In genomic region chr14:28243600-28243999, GRCh38 we compare ENCODE assay signal across 24 cellular contexts.
DNase-seq lines count a peak whose midpoint lies in the region; ATAC-seq and TF ChIP-seq lines count a peak whose summit lies in the region.
"Had no signal": no experiment of that assay in that cellular context is flagged by ENCODE, and none has a peak within 500 bp of the region (broad histone marks: within the 10 kb centered on the region; RNA-seq: fewer than 3 reads in every experiment).

No MANE protein-coding gene starts in this region.

- H3F3A ChIP-seq in smooth muscle cell (ENCODE audit: low read depth), result no peaks in the 10 kb centered on the region

- no peak overlapping the region for H3K4me2 ChIP-seq in smooth muscle cell

- TF ChIP-seq CTCF in astrocyte of the cerebellum (IDR thresholded peaks at IDR 0.05; ENCODE audit: low read depth, low read length, missing control alignments), result no peak
- no peak for TF ChIP-seq CTCF in smooth muscle cell (IDR thresholded peaks at IDR 0.05; ENCODE audit: borderline replicate concordance, insufficient read depth, poor library complexity, severe bottlenecking)

- H3K79me2 ChIP-seq in smooth muscle cell (ENCODE audit: low read depth), result no peaks in the 10 kb centered on the region

- no peak overlapping the region for H3K27ac ChIP-seq in smooth muscle cell (ENCODE audit: low read depth)
- H3K27ac ChIP-seq: HL-60, tibial artery had no signal

- no peaks in the 10 kb centered on the region for H3K27me3 ChIP-seq in smooth muscle cell (ENCODE audit: low read depth)
- H3K27me3 ChIP-seq: tibial artery had no signal

- H3K9me3 Mint-ChIP-seq in activated CD4-positive, alpha-beta T cell treated with anti-CD3 and anti-CD28 coated beads for 36 hours (ENCODE audit: low read depth), result peaks cover 21% of the 10 kb centered on the region

- 40% methylated on average over 3 of the region's 3 CpGs for WGBS in smooth muscle cell (ENCODE audit: low lambda C conversion rate)

- H3K36me3 ChIP-seq in smooth muscle cell (ENCODE audit: low read depth), result no peaks in the 10 kb centered on the region
- H3K36me3 ChIP-seq: tibial artery had no signal

- no peak overlapping the region for H2AFZ ChIP-seq in smooth muscle cell (ENCODE audit: low read depth)

- CTCF ChIA-PET in activated CD4-positive, alpha-beta T cell treated with anti-CD3 and anti-CD28 coated beads for 36 hours (lab: Charles Lee), result no interaction called here

- H4K20me1 ChIP-seq in smooth muscle cell (ENCODE audit: low read depth), result no peaks in the 10 kb centered on the region

- peaks cover 6% of the 10 kb centered on the region for H3K4me1 ChIP-seq in smooth muscle cell (ENCODE audit: low read depth)
- H3K4me1 ChIP-seq: tibial artery had no signal

- no peak overlapping the region for H3K4me3 ChIP-seq in astrocyte of the cerebellum (ENCODE audit: low read depth, low read length)
- H3K4me3 ChIP-seq in smooth muscle cell, result no peak overlapping the region
- H3K4me3 ChIP-seq: GM12878, K562, lung, tibial artery had no signal

- H3K9ac ChIP-seq in smooth muscle cell (ENCODE audit: low read depth), result no peak overlapping the region

- H3K9me3 ChIP-seq in smooth muscle cell (replicated peaks; ENCODE audit: low read depth), result no peaks in the 10 kb centered on the region
- H3K9me3 ChIP-seq: tibial artery had no signal

- no peaks in the 10 kb centered on the region for H3K4me1 Mint-ChIP-seq in activated CD4-positive, alpha-beta T cell treated with anti-CD3 and anti-CD28 coated beads for 36 hours
- H3K4me1 Mint-ChIP-seq: naive B cell, T-helper 17 cell had no signal

- H3K36me3 Mint-ChIP-seq in activated CD4-positive, alpha-beta T cell treated with anti-CD3 and anti-CD28 coated beads for 36 hours (ENCODE audit: low read depth), result no peaks in the 10 kb centered on the region
- H3K36me3 Mint-ChIP-seq: naive B cell had no signal

- no peak overlapping the region for H3K4me3 Mint-ChIP-seq in activated CD4-positive, alpha-beta T cell treated with anti-CD3 and anti-CD28 coated beads for 36 hours
- H3K4me3 Mint-ChIP-seq: H9, naive B cell, T-helper 17 cell had no signal

- DNase-seq in ELR (ENCODE audit: low read depth) (peak; percentile 19), LHCN-M2 (ENCODE audit: low read depth) (peak; percentile 6), astrocyte of the cerebellum (ENCODE audit: low read depth) (peak; percentile 9), inferior parietal cortex (ENCODE audit: extremely low spot score) (peak; percentile 11), smooth muscle cell (lab: John Stamatoyannopoulos, UW; ENCODE audit: unreplicated experiment) (no peak), dermis blood vessel endothelial cell (no peak), amniotic stem cell (lab: John Stamatoyannopoulos, UW) (no peak)
- DNase-seq in activated CD4-positive, alpha-beta T cell treated with anti-CD3 and anti-CD28 coated beads for 36 hours, result no peak
- DNase-seq: activated CD4-positive, CD25-positive, alpha-beta regulatory T cell; activated naive CD4-positive, alpha-beta T cell treated with anti-CD3 and anti-CD28 coated beads, Interleukin-2, amount 50 U/mL, for 16 hours; activated T-cell treated with anti-CD3 and anti-CD28 coated beads, Interleukin-2, amount 50 U/mL, for 48 hours; H9; naive B cell; NCI-H1105; NCI-H510A treated with DMSO at 0.1 percent for 48 hours; stimulated activated CD4-positive, alpha-beta T cell treated with anti-CD3 and anti-CD28 coated beads, Interleukin-2, amount 100 ng/mL, for 24 hours; stimulated activated naive CD4-positive, alpha-beta T cell treated with Interleukin-2 at 50 U/mL for 16 hours; T-helper 17 cell; tibial artery had no signal

- POLR2A ChIA-PET in activated CD4-positive, alpha-beta T cell treated with anti-CD3 and anti-CD28 coated beads for 36 hours (lab: Charles Lee), result no interaction called here

- no peak for ATAC-seq in activated CD4-positive, alpha-beta T cell treated with anti-CD3 and anti-CD28 coated beads for 36 hours
- ATAC-seq: esophagus mucosa, GM12878, K562, T-helper 17 cell had no signal

- intact Hi-C loops in activated CD4-positive, alpha-beta T cell treated with anti-CD3 and anti-CD28 coated beads for 36 hours (cut with DNase I, micrococcal nuclease), result no loop called here

- in situ Hi-C loops in astrocyte of the cerebellum (cut with HindIII; ENCODE audit: low sequenced_read_pairs), result no loop called here

- H3K27ac Mint-ChIP-seq in activated CD4-positive, alpha-beta T cell treated with anti-CD3 and anti-CD28 coated beads for 36 hours, result no peak overlapping the region
- H3K27ac Mint-ChIP-seq: H9, naive B cell, T-helper 17 cell had no signal

- no peaks in the 10 kb centered on the region for H3K27me3 Mint-ChIP-seq in activated CD4-positive, alpha-beta T cell treated with anti-CD3 and anti-CD28 coated beads for 36 hours
- H3K27me3 Mint-ChIP-seq: naive B cell, T-helper 17 cell had no signal

Comparison
In these comparisons a context has a peak if more than half of its experiments do, and no peak if none do; other contexts are left out.
1. DNase-seq: peak in ELR (single experiment), LHCN-M2 (single experiment), astrocyte of the cerebellum (single experiment) and inferior parietal cortex (single experiment); none in smooth muscle cell (single experiment), dermis blood vessel endothelial cell (single experiment), amniotic stem cell (single experiment) and activated CD4-positive, alpha-beta T cell treated with anti-CD3 and anti-CD28 coated beads for 36 hours (single experiment).